24 cellular contexts compared by ENCODE assay signal in the genomic region with DNA sequence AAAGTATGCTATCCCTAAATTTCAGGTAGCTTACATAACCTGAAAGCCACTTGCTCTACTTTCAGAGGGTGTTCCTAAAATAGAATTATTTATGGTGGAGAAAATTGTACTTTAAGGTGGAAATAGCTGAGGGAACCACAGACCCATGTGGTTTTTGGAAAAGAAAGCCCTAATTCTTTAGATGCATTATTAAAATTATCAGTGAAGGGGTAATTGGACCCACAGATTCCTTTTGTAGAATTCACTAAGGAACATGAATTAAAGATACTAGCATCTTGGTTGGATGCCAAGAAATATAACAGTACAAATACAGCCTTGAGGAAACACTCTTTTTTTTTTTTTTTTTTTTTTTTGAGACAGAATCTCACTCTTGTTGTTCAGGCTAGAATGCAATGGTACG. TPM values are rescaled to one million over a fixed set of nuclear protein-coding genes. Genes with fewer than 3 reads are reported as not detected.
"Had no signal": no experiment of that assay in that cellular context is flagged by ENCODE, and none has a peak within 500 bp of the region (broad histone marks: within the 10 kb centered on the region; RNA-seq: fewer than 3 reads in every experiment).

No MANE protein-coding gene starts in this region.

- ATAC-seq: foreskin keratinocyte; gastroesophageal sphincter; heart left ventricle; left cardiac atrium; left lung; left ventricle myocardium superior; lower lobe of right lung; mucosa of descending colon; naive thymus-derived CD8-positive, alpha-beta T cell had no signal

- H3K4me3 ChIP-seq: coronary artery, dorsolateral prefrontal cortex, esophagus muscularis mucosa, gastroesophageal sphincter, heart left ventricle, hepatocyte, left lung, lower lobe of right lung, mucosa of descending colon had no signal

- H3K36me3 Mint-ChIP-seq: mesothelial cell of epicardium; naive B cell; naive thymus-derived CD8-positive, alpha-beta T cell had no signal

- H3K4me3 Mint-ChIP-seq: mesothelial cell of epicardium; naive B cell; naive thymus-derived CD8-positive, alpha-beta T cell had no signal

- H3K27ac Mint-ChIP-seq: mesothelial cell of epicardium; naive B cell; naive thymus-derived CD8-positive, alpha-beta T cell had no signal

- DNase-seq: dermis blood vessel endothelial cell; dorsolateral prefrontal cortex; effector CD4-positive, alpha-beta T cell; effector memory CD4-positive, alpha-beta T cell; foreskin keratinocyte; heart left ventricle; hypothalamus; left cardiac atrium; left lung; left ventricle myocardium superior; lower lobe of right lung; mesenchymal stem cell; mucosa of descending colon; naive B cell; naive thymus-derived CD8-positive, alpha-beta T cell had no signal

- H3K9me3 Mint-ChIP-seq: mesothelial cell of epicardium; naive B cell; naive thymus-derived CD8-positive, alpha-beta T cell had no signal

RNA-seq across cellular contexts. Expression of a gene that starts 37.8 kb away (rescaled TPM):
- polyA plus RNA-seq: endothelial cell of umbilical vein; esophagus; fibroblast of lung; foreskin keratinocyte; heart left ventricle; hepatocyte; keratinocyte; naive thymus-derived CD8-positive, alpha-beta T cell had no signal

RNA-seq across cellular contexts. Expression of a gene that starts 58.8 kb away (rescaled TPM):
- polyA plus RNA-seq: esophagus, foreskin keratinocyte, heart left ventricle, keratinocyte had no signal
